In genomic region chr21:33205476-33205875, GRCh38 we compare ENCODE assay signal across 10 cellular contexts. TPM values are rescaled to one million over a fixed set of nuclear protein-coding genes. Genes with fewer than 3 reads are reported as not detected.
DNase-seq lines count a peak whose midpoint lies in the region; ATAC-seq and FAIRE-seq lines count a peak whose summit lies in the region.
"Had no signal": no experiment of that assay in that cellular context is flagged by ENCODE, and none has a peak within 500 bp of the region (broad histone marks: within the 10 kb centered on the region; RNA-seq: fewer than 3 reads in every experiment).

No MANE protein-coding gene starts in this region.

- intact Hi-C loops in CD4-positive, alpha-beta memory T cell (cut with micrococcal nuclease) = no loop called here

- no peaks in the 10 kb centered on the region for H3K36me3 ChIP-seq in CD4-positive, alpha-beta memory T cell (ENCODE audit: insufficient read depth, low read length)

- peak; percentile 14 for ATAC-seq in esophagus mucosa
- no peak for ATAC-seq in GM19328 (IDR thresholded peaks at IDR 0.05; ENCODE audit: unreplicated experiment)

- H3K9me3 ChIP-seq in CD4-positive, alpha-beta memory T cell (ENCODE audit: control insufficient read depth in 1 of 2, low read length in 2 of 2) = no peaks in the 10 kb centered on the region
- H3K9me3 ChIP-seq: psoas muscle had no signal

- no peaks in the 10 kb centered on the region for H3K27me3 Mint-ChIP-seq in CD4-positive, alpha-beta memory T cell

- H3K36me3 Mint-ChIP-seq in CD4-positive, alpha-beta memory T cell = no peaks in the 10 kb centered on the region

- no peak overlapping the region for H3K4me3 ChIP-seq in CD4-positive, alpha-beta memory T cell (ENCODE audit: low read length in 2 of 2)
- H3K4me3 ChIP-seq: psoas muscle had no signal

- H3K27me3 ChIP-seq in CD4-positive, alpha-beta memory T cell (ENCODE audit: insufficient read depth, low read length) = no peaks in the 10 kb centered on the region

- peak in 3 of 5 donors; percentile 20 to 35 (median 23) for DNase-seq in CD4-positive, alpha-beta memory T cell
- DNase-seq in GM18507 (ENCODE audit: extremely low spot score, insufficient read length, low read depth) = no peak
- peak; percentile 26 for DNase-seq in RPMI8226
- DNase-seq in DMS79 (lab: John Stamatoyannopoulos, UW) = no peak
- DNase-seq in amygdala (lab: John Stamatoyannopoulos, UW) = no peak
- DNase-seq in GDM1 (lab: John Stamatoyannopoulos, UW) = no peak
- DNase-seq: NCI-H774, psoas muscle had no signal

- peaks cover 0 to 2% (median 0%) of the 10 kb centered on the region in 8 donors for H3K9me3 Mint-ChIP-seq in CD4-positive, alpha-beta memory T cell

- CTCF ChIA-PET in CD4-positive, alpha-beta memory T cell (lab: Charles Lee; ENCODE audit: partially characterized antibody) = interaction anchor here (0.7 to 2.8 kb wide), 8 partner anchors 9 to 166 kb away, joined by 3 to 25 read pairs (median 5); partner anchors contain the start of genes IFNAR2 and IL10RB

- FAIRE-seq in GM18507 (lab: Jason Lieb, UNC) = peak; percentile 58

- peaks cover 38% of the 10 kb centered on the region for H3K4me1 ChIP-seq in CD4-positive, alpha-beta memory T cell (ENCODE audit: insufficient read depth, low read length)

- peak overlapping the region; percentile 71 to 97 (median 86) for H3K27ac Mint-ChIP-seq in CD4-positive, alpha-beta memory T cell

- peak overlapping the region; percentile 58 to 92 (median 73) for H3K4me3 Mint-ChIP-seq in CD4-positive, alpha-beta memory T cell

- H3K27ac ChIP-seq in CD4-positive, alpha-beta memory T cell (ENCODE audit: low read depth, low read length) = no peak overlapping the region
- H3K27ac ChIP-seq: psoas muscle had no signal

- H3K4me1 Mint-ChIP-seq in CD4-positive, alpha-beta memory T cell = peaks cover 34 to 67% (median 47%) of the 10 kb centered on the region in 4 donors

- POLR2A ChIA-PET in CD4-positive, alpha-beta memory T cell (lab: Charles Lee; ENCODE audit: partially characterized antibody) = interaction anchor here (0.6 to 1.5 kb wide), 12 partner anchors 9 to 434 kb away, joined by 3 to 11 read pairs (median 4); partner anchors contain the start of genes IFNAR1, IFNAR2, IL10RB and PAXBP1

RNA-seq across cellular contexts. Expression of gene IFNAR2, which starts 24.3 kb away (rescaled TPM):
- 10 to 100 TPM; 76.5 to 77.7 TPM for total RNA-seq in CD4-positive, alpha-beta memory T cell
- polyA plus RNA-seq in CD4-positive, alpha-beta memory T cell = 10 to 100 TPM; 78.0 to 81.1 TPM
- total RNA-seq in esophagus mucosa = 7.7 TPM

Comparison
In these comparisons a context has a peak if more than half of its experiments do, and no peak if none do; other contexts are left out.
1. DNase-seq: peak in CD4-positive, alpha-beta memory T cell (3 of 5) and RPMI8226 (single experiment); none in GM18507 (single experiment), DMS79 (single experiment), amygdala (0 of 56) and GDM1 (single experiment).